32 cellular contexts compared by ENCODE assay signal in the genomic region with DNA sequence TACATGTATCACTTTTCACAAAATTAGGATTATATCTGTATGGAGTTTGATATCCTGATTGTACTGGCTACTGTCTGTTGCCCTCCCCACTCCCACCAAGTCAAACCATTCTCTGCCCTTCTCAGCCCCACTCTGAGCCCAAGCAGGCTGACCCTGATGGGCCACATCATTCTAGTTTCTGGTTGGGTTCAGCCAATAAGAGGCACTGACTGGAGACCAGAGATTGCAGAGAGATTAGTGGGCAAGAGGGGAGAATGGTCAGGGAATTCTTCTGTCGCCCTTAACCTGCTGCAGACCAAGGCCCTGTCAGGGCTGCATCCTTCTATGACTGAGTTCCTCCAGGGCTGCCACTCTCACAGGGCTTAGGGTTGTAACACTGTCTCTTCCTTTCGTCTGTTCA. TPM values are rescaled to one million over a fixed set of nuclear protein-coding genes. Genes with fewer than 3 reads are reported as not detected.
A peak's percentile ranks its signal among the peaks of the same experiment; 100 is the strongest.
DNase-seq lines count a peak whose midpoint lies in the region; ATAC-seq and TF ChIP-seq lines count a peak whose summit lies in the region.
"Had no signal": no experiment of that assay in that cellular context is flagged by ENCODE, and none has a peak within 500 bp of the region (broad histone marks: within the 10 kb centered on the region; RNA-seq: fewer than 3 reads in every experiment).

No MANE protein-coding gene starts in this region.

- H3K27ac ChIP-seq in coronary artery = peak overlapping the region in 1 of 2 donors; percentile 63
- peak overlapping the region; percentile 99 for H3K27ac ChIP-seq in right cardiac atrium (ENCODE audit: low read length)
- peak overlapping the region; percentile 1 for H3K27ac ChIP-seq in trophoblast cell (ENCODE audit: low read depth, low read length)
- H3K27ac ChIP-seq: esophagus squamous epithelium, HL-60, skin epidermis had no signal

- H3K14ac ChIP-seq in trophoblast cell (ENCODE audit: low read length) = no peak overlapping the region

- no peak overlapping the region for H3K4me2 ChIP-seq in trophoblast cell (ENCODE audit: low read length)

- H2AK5ac ChIP-seq in trophoblast cell (ENCODE audit: low read length) = no peak overlapping the region

- no peaks in the 10 kb centered on the region for H3K36me3 ChIP-seq in trophoblast cell (ENCODE audit: control insufficient read depth in 1 of 2, insufficient read depth in 2 of 2, low read length in 2 of 2)
- H3K36me3 ChIP-seq: esophagus squamous epithelium had no signal

- H2BK120ac ChIP-seq in trophoblast cell (ENCODE audit: insufficient read depth, low read length, poor library complexity) = no peak overlapping the region

- H3K9me3 ChIP-seq in right cardiac atrium (ENCODE audit: control insufficient read depth, low read length) = no peaks in the 10 kb centered on the region
- H3K9me3 ChIP-seq in trophoblast cell (ENCODE audit: insufficient read depth, low read depth, low read length) = peaks cover 2% of the 10 kb centered on the region
- H3K9me3 ChIP-seq: esophagus squamous epithelium had no signal

- no peak overlapping the region for H3K23ac ChIP-seq in trophoblast cell (ENCODE audit: low read length)

- peak overlapping the region; percentile 77 for H3K4me3 ChIP-seq in AG10803 (ENCODE audit: low read length)
- H3K4me3 ChIP-seq in coronary artery = peak overlapping the region; percentile 7
- peak overlapping the region; percentile 71 for H3K4me3 ChIP-seq in right cardiac atrium (ENCODE audit: low read length)
- no peak overlapping the region for H3K4me3 ChIP-seq in trophoblast cell (ENCODE audit: low read depth, low read length)
- H3K4me3 ChIP-seq: skin epidermis had no signal

- no peak for DNase-seq in AG10803 (ENCODE audit: low read depth)
- no peak for DNase-seq in coronary artery (ENCODE audit: low spot score)
- no peak for DNase-seq in right cardiac atrium
- DNase-seq in trophoblast cell = no peak
- DNase-seq in activated CD8-positive, alpha-beta memory T cell treated with anti-CD3 and anti-CD28 coated beads, Interleukin-2, amount 50 U/mL, for 4 hours = no peak
- DNase-seq in NCI-H2227 treated with DMSO at 0.1 percent for 48 hours (lab: John Stamatoyannopoulos, UW) = no peak
- no peak for DNase-seq in MV-4-11 (lab: John Stamatoyannopoulos, UW)
- DNase-seq: activated CD4-positive, alpha-beta T cell treated with anti-CD3 and anti-CD28 coated beads for 36 hours; activated CD8-positive, alpha-beta T cell treated with anti-CD3 and anti-CD28 coated beads for 36 hours; activated naive CD4-positive, alpha-beta T cell treated with anti-CD3 and anti-CD28 coated beads, Interleukin-2, amount 50 U/mL, for 16 hours; CD4-positive, alpha-beta T cell; EL; esophagus squamous epithelium; H9; hippocampal formation; KG1; natural killer cell; NCI-H1105 treated with DMSO at 0.1 percent for 48 hours; NCI-H1930; NCI-H524 treated with DMSO at 0.1 percent for 48 hours; NK-92 treated with Interleukin-12 subunit alpha and Interleukin-12 subunit beta, amount 100 ng/mL, for 24 hours; occipital lobe; PC-3; stimulated activated naive CD8-positive, alpha-beta T cell treated with anti-CD3 and anti-CD28 coated beads, Interleukin-15, Interleukin-2, amounts not matched to agents 100 U/mL and 50 U/mL, for 24 hours had no signal

- intact Hi-C loops in right cardiac atrium (cut with DNase I) = no loop called here

- H3K79me2 ChIP-seq in trophoblast cell (ENCODE audit: control insufficient read depth, insufficient read depth, low read length, poor library complexity) = no peaks in the 10 kb centered on the region

- H4K91ac ChIP-seq in trophoblast cell (ENCODE audit: low read depth, low read length) = no peak overlapping the region

- H3K79me1 ChIP-seq in trophoblast cell (ENCODE audit: low read length) = no peaks in the 10 kb centered on the region

- H4K8ac ChIP-seq in trophoblast cell (ENCODE audit: low read depth, low read length) = no peak overlapping the region

- TF ChIP-seq CTCF in AG10803 (conservative IDR thresholded peaks at IDR 0.05; ENCODE audit: low read length) (no peak), coronary artery (IDR thresholded peaks at IDR 0.05) (no peak)

- H2BK12ac ChIP-seq in trophoblast cell (ENCODE audit: low read length) = no peak overlapping the region

- H3K9ac ChIP-seq in trophoblast cell (ENCODE audit: low read length) = no peak overlapping the region

- no peak overlapping the region for H2AFZ ChIP-seq in trophoblast cell (ENCODE audit: insufficient read depth, low read length, poor library complexity)

- no peak overlapping the region for H2BK5ac ChIP-seq in trophoblast cell (ENCODE audit: low read depth, low read length, poor library complexity)

- H3K27me3 ChIP-seq in right cardiac atrium (ENCODE audit: control insufficient read depth, insufficient read depth) = no peaks in the 10 kb centered on the region
- no peaks in the 10 kb centered on the region for H3K27me3 ChIP-seq in trophoblast cell (ENCODE audit: insufficient read depth, low read length)
- H3K27me3 ChIP-seq: esophagus squamous epithelium had no signal

- ATAC-seq in right cardiac atrium = peak; percentile 8 to 14
- no peak for ATAC-seq in HG03139 (IDR thresholded peaks at IDR 0.05; ENCODE audit: unreplicated experiment)
- ATAC-seq: activated CD4-positive, alpha-beta T cell treated with anti-CD3 and anti-CD28 coated beads for 36 hours; activated CD8-positive, alpha-beta T cell treated with anti-CD3 and anti-CD28 coated beads for 36 hours; activated T-helper 17 cell treated with anti-CD3 and anti-CD28 coated beads, Interleukin-2, amount 50 U/mL, for 72 hours; natural killer cell; PC-3; stimulated activated naive CD8-positive, alpha-beta T cell treated with anti-CD3 and anti-CD28 coated beads, Interleukin-15, Interleukin-2, amounts not matched to agents 100 U/mL and 50 U/mL, for 24 hours had no signal

- WGBS in right cardiac atrium = 68% methylated on average over 2 of the region's 2 CpGs
- WGBS in trophoblast cell (ENCODE audit: extremely low coverage, insufficient coverage, insufficient read length) = no CpG with 5 or more reads among the region's 2 CpGs

- H3K4ac ChIP-seq in trophoblast cell (ENCODE audit: low read depth, low read length) = no peak overlapping the region

- no peaks in the 10 kb centered on the region for H3K4me1 ChIP-seq in right cardiac atrium (ENCODE audit: control insufficient read depth, insufficient read depth, low read length)
- peaks cover 7 to 8% of the 10 kb centered on the region in 2 experiments for H3K4me1 ChIP-seq in trophoblast cell (ENCODE audit: control insufficient read depth in 1 of 2, insufficient read depth in 2 of 2, low read length in 2 of 2)

- H3K18ac ChIP-seq in trophoblast cell (ENCODE audit: low read length) = no peak overlapping the region

- no peak overlapping the region for H4K12ac ChIP-seq in trophoblast cell (ENCODE audit: low read depth, low read length)

RNA-seq across cellular contexts. Expression of a gene that starts 2.7 kb away (rescaled TPM):
- total RNA-seq in right cardiac atrium = 100 to 1,000 TPM; 279 to 413 (median 391) TPM
- 644 TPM for polyA plus RNA-seq in right cardiac atrium
- polyA plus RNA-seq in trophoblast cell (2013) = not detected in 2 replicates
- total RNA-seq: activated CD4-positive, alpha-beta T cell treated with anti-CD3 and anti-CD28 coated beads for 36 hours; activated CD8-positive, alpha-beta T cell treated with anti-CD3 and anti-CD28 coated beads for 36 hours; activated T-helper 17 cell treated with anti-CD3 and anti-CD28 coated beads, Interleukin-2, amount 50 U/mL, for 72 hours; CD4-positive, alpha-beta T cell; cerebellum; H9; MCF 10A; natural killer cell; PC-3; pulmonary artery endothelial cell; T-helper 2 cell treated with Interferon-gamma antibody and Interleukin-4, amounts not matched to agents 100 ng/mL and 5 ng/mL, for 36 hours had no signal

RNA-seq across cellular contexts. Expression of a gene that starts 59.3 kb away (rescaled TPM):
- 10 to 100 TPM; 12.0 to 14.0 (median 12.8) TPM for total RNA-seq in right cardiac atrium
- polyA plus RNA-seq in right cardiac atrium = 3.8 TPM
- polyA plus RNA-seq in trophoblast cell (2013) = 13.2 and 13.6 TPM in 2 replicates
